In genomic region chr5:134070979-134071849, GRCh38 we compare ENCODE assay signal across 8 cellular contexts. TPM values are rescaled to one million over a fixed set of nuclear protein-coding genes. Genes with fewer than 3 reads are reported as not detected.
DNase-seq lines count a peak whose midpoint lies in the region; ATAC-seq, FAIRE-seq and TF ChIP-seq lines count a peak whose summit lies in the region.

No MANE protein-coding gene starts in this region.

- H3K27me3 Mint-ChIP-seq in neural crest cell (ENCODE audit: low read depth) = peaks cover 39% of the 10 kb centered on the region

- H3K9ac ChIP-seq in endothelial cell of umbilical vein (replicated peaks; ENCODE audit: extremely low read depth, insufficient read depth, low read length) = peak overlapping the region; percentile 19

- FAIRE-seq in GM18507 (lab: Jason Lieb, UNC) = peak; percentile 80
- FAIRE-seq in endothelial cell of umbilical vein (lab: Jason Lieb, UNC) = no peak

- H4K20me1 ChIP-seq in endothelial cell of umbilical vein (replicated peaks; ENCODE audit: control insufficient read depth, extremely low read depth, insufficient read depth, low read length) = no peaks in the 10 kb centered on the region

- H3K9me3 ChIP-seq in RWPE2 (ENCODE audit: severe bottlenecking) = no peaks in the 10 kb centered on the region
- H3K9me3 ChIP-seq in endothelial cell of umbilical vein (replicated peaks; ENCODE audit: control insufficient read depth, insufficient read depth, low read length) = no peaks in the 10 kb centered on the region
- H3K9me3 ChIP-seq in uterus = no peaks in the 10 kb centered on the region
- no peaks in the 10 kb centered on the region for H3K9me3 ChIP-seq in adrenal gland (replicated peaks in 1 of 3)

- no peaks in the 10 kb centered on the region for H3K36me3 Mint-ChIP-seq in neural crest cell (ENCODE audit: low read depth)

- H3K4me3 Mint-ChIP-seq in neural crest cell = peak overlapping the region; percentile 69

- H3K4me1 ChIP-seq in RWPE2 (ENCODE audit: insufficient read depth, poor library complexity, severe bottlenecking) = no peaks in the 10 kb centered on the region
- no peaks in the 10 kb centered on the region for H3K4me1 ChIP-seq in endothelial cell of umbilical vein (ENCODE audit: control insufficient read depth, extremely low read depth, insufficient read depth, low read length)
- H3K4me1 ChIP-seq in uterus = no peaks in the 10 kb centered on the region
- H3K4me1 ChIP-seq in adrenal gland (replicated peaks in 1 of 2) = peaks cover 0 to 9% of the 10 kb centered on the region in 2 donors

- H3K4me3 ChIP-seq in RWPE2 (ENCODE audit: severe bottlenecking) (peak overlapping the region; percentile 13), endothelial cell of umbilical vein (replicated peaks in 1 of 3; ENCODE audit: insufficient read depth in 1 of 3, low read depth in 1 of 3, low read length in 3 of 3) (peak overlapping the region in 2 of 3 experiments; percentile 5 to 35), uterus (no peak overlapping the region), adrenal gland (peak overlapping the region in 1 of 4 donors; percentile 50)

- H3K9me3 Mint-ChIP-seq in neural crest cell = no peaks in the 10 kb centered on the region

- POLR2A ChIA-PET in endothelial cell of umbilical vein (lab: Charles Lee) = no interaction called here

- TF ChIP-seq POLR2A in endothelial cell of umbilical vein (IDR thresholded peaks at IDR 0.05; ENCODE audit: low read depth, low read length) (no peak), uterus (IDR thresholded peaks at IDR 0.05) (no peak), adrenal gland (IDR thresholded peaks at IDR 0.05) (no peak)

- CTCF ChIA-PET in endothelial cell of umbilical vein (lab: Charles Lee) = interaction anchor here (1.0 kb wide), 1 partner anchor 31 kb away, joined by 5 read pairs; no protein-coding TSS in a partner anchor

- dilution Hi-C loops in endothelial cell of umbilical vein (cut with MboI; ENCODE audit: extremely low pct_ligation_motif_present, low sequenced_read_pairs) = no loop called here

- no TSS peak for BruUV-seq in endothelial cell of umbilical vein (replicated peaks; lab: Mats Ljungman, UMichigan)

- H3K36me3 ChIP-seq in RWPE2 (ENCODE audit: low read depth) = no peaks in the 10 kb centered on the region
- H3K36me3 ChIP-seq in endothelial cell of umbilical vein (ENCODE audit: control insufficient read depth in 2 of 2, extremely low read depth in 1 of 2, insufficient read depth in 2 of 2, low read length in 2 of 2) = no peaks in the 10 kb centered on the region
- no peaks in the 10 kb centered on the region for H3K36me3 ChIP-seq in uterus
- H3K36me3 ChIP-seq in adrenal gland (replicated peaks in 1 of 2) = no peaks in the 10 kb centered on the region

- TF ChIP-seq CTCF in RWPE2 (IDR thresholded peaks at IDR 0.05; ENCODE audit: poor library complexity, severe bottlenecking) (peak; percentile 25), endothelial cell of umbilical vein (IDR thresholded peaks at IDR 0.05; ENCODE audit: extremely low read depth in 1 of 2, insufficient read depth in 1 of 2, low read depth in 1 of 2, low read length in 2 of 2) (no peak), neural crest cell (conservative IDR thresholded peaks at IDR 0.05) (peak; percentile 6), uterus (IDR thresholded peaks at IDR 0.05) (no peak), adrenal gland (IDR thresholded peaks at IDR 0.05) (no peak)

- WGBS in adrenal gland, 4 donors = 13 to 38% (median 24%) methylated on average over 8 to 42 of the region's 42 CpGs

- no peak for DNase-seq in GM18507 (ENCODE audit: extremely low spot score, insufficient read length, low read depth)
- no peak for DNase-seq in RWPE2 (ENCODE audit: low spot score)
- DNase-seq in endothelial cell of umbilical vein (ENCODE audit: low read depth, low spot score) = no peak
- DNase-seq in neural crest cell (ENCODE audit: low read depth, low spot score) = peak; percentile 51
- no peak for DNase-seq in NCI-H1930 (lab: John Stamatoyannopoulos, UW)
- DNase-seq in uterus = no peak
- no peak for DNase-seq in adrenal gland

- H3K27me3 ChIP-seq in RWPE2 (ENCODE audit: insufficient read depth, poor library complexity, severe bottlenecking) = no peaks in the 10 kb centered on the region
- H3K27me3 ChIP-seq in endothelial cell of umbilical vein (ENCODE audit: control insufficient read depth in 2 of 2, insufficient read depth in 2 of 2, low read length in 2 of 2) = peaks cover 22 to 25% of the 10 kb centered on the region in 2 experiments
- H3K27me3 ChIP-seq in uterus = no peaks in the 10 kb centered on the region
- peaks cover 17% of the 10 kb centered on the region for H3K27me3 ChIP-seq in adrenal gland

- H3K4me1 Mint-ChIP-seq in neural crest cell = peaks cover 11% of the 10 kb centered on the region

- H3K79me2 ChIP-seq in endothelial cell of umbilical vein (ENCODE audit: control insufficient read depth, insufficient read depth, low read length) = no peaks in the 10 kb centered on the region

- peak overlapping the region; percentile 62 for H3K4me2 ChIP-seq in endothelial cell of umbilical vein (ENCODE audit: insufficient read depth, low read length)

- ATAC-seq in RWPE2 (ENCODE audit: low read depth) = peak; percentile 28
- ATAC-seq in GM18909 (IDR thresholded peaks at IDR 0.05; ENCODE audit: poor library complexity, unreplicated experiment) = no peak

- no peak overlapping the region for H3K27ac ChIP-seq in RWPE2 (ENCODE audit: poor library complexity, severe bottlenecking)
- no peak overlapping the region for H3K27ac ChIP-seq in endothelial cell of umbilical vein (ENCODE audit: insufficient read depth, low read depth, low read length)
- H3K27ac ChIP-seq in uterus = no peak overlapping the region
- H3K27ac ChIP-seq in adrenal gland = no peak overlapping the region

- intact Hi-C loops in endothelial cell of umbilical vein (cut with micrococcal nuclease) = no loop called here
- intact Hi-C loops in uterus (cut with DNase I; ENCODE audit: low total_unique reads) = no loop called here
- intact Hi-C loops in adrenal gland (cut with DNase I) = no loop called here

- no peak overlapping the region for H3K27ac Mint-ChIP-seq in neural crest cell (ENCODE audit: unreplicated experiment)

- H3K9me1 ChIP-seq in endothelial cell of umbilical vein (replicated peaks; ENCODE audit: control insufficient read depth, extremely low read depth, insufficient read depth, low read length) = no peaks in the 10 kb centered on the region

- H2AFZ ChIP-seq in endothelial cell of umbilical vein (ENCODE audit: low read depth, low read length) = peak overlapping the region; percentile 74

TF ChIP-seq in endothelial cell of umbilical vein, 7 proteins besides CTCF, POLR2A, EP300 and RAD21:
- TF ChIP-seq EZH2 (IDR thresholded peaks at IDR 0.05; ENCODE audit: borderline replicate concordance, low read depth, low read length, severe bottlenecking) (peak; percentile 40), MYC (IDR thresholded peaks at IDR 0.05; ENCODE audit: low read depth, low read length) (no peak)

RNA-seq across cellular contexts. Expression of gene TCF7, which starts 43.3 kb away (rescaled TPM):
- 2.3 and 2.5 TPM in 2 replicates for total RNA-seq in endothelial cell of umbilical vein
- 1.5 and 1.8 TPM in 2 replicates for polyA plus RNA-seq in endothelial cell of umbilical vein
- polyA plus RNA-seq in endothelial cell of umbilical vein (2011; cell fraction: cytosol; rRNA removed) = 2.0 and 2.1 TPM in 2 replicates
- 2.2 and 2.3 TPM in 2 replicates for polyA plus RNA-seq in endothelial cell of umbilical vein (2011; cell fraction: nucleus; rRNA removed)
- 2.2 and 2.6 TPM in 2 replicates for polyA plus RNA-seq in endothelial cell of umbilical vein (2012)
- polyA minus RNA-seq in endothelial cell of umbilical vein = 2.7 and 6.1 TPM in 2 replicates
- polyA minus RNA-seq in endothelial cell of umbilical vein (2011; cell fraction: cytosol; rRNA and poly(A)+ RNA removed) = not detected
- polyA minus RNA-seq in endothelial cell of umbilical vein (2011; cell fraction: nucleus; rRNA and poly(A)+ RNA removed) = 2.5 and 2.6 TPM in 2 replicates
- 18.0 and 19.3 TPM in 2 replicates for total RNA-seq in neural crest cell
- 1 to 10 TPM in 3 of 4 donors, not detected in 1; 1.0 to 4.3 (median 2.4) TPM for total RNA-seq in uterus
- 1 to 10 TPM; 6.2 to 9.6 (median 7.6) TPM for total RNA-seq in adrenal gland
- polyA plus RNA-seq in adrenal gland = 1 to 10 TPM; 3.9 to 5.4 (median 5.1) TPM

Comparison
In these comparisons a context has a peak if more than half of its experiments do, and no peak if none do; other contexts are left out.
1. H3K4me3 ChIP-seq: peak in RWPE2 (single experiment) and endothelial cell of umbilical vein (2 of 3); none in uterus (0 of 2).
2. CTCF ChIP-seq: peak in RWPE2 (single experiment) and neural crest cell (single experiment); none in endothelial cell of umbilical vein (0 of 2), uterus (0 of 4) and adrenal gland (0 of 6).